ENCODE assay signal across 9 cellular contexts in the genomic region with DNA sequence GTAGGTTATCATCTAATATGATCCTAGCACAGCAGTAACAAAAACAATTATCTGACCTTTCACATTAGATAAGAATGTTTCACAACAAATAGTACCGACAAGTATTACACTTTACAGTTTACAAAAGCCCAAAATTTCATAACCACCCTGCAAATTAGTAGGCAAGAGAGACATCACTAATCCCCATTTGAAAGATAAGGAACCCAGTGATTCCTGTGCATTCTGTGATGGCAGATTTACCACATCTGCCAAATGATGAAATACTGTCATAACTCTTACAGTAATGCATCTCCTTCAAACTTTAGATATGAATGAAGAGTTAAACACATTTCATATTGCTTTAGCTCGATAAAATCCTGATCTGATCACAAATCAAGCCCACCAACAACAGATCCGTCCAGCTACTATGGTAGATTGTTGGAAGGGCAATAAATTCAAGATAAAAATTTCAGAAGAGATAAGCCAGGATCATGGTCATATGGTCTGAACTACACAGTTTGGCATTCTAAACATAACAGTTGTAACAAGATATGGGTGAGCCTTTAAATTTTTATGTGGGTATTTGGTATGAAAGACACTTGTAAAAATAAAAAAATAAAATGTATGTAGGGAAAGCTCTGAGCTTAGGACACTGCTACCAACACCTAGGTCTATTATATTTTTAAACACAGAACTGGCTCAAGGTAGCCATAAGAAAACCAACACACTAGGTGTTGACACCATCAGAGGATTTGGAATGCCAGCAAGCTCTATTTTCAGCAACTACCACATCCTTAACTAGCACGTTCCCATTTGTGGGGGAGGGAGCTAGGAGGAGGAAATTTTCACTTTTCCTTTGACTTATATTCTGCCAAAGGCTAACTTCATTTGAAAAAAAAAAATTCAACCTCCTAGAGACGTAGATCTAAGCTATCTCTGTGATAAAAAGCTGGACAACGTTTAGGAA. TPM values are rescaled to one million over a fixed set of nuclear protein-coding genes. Genes with fewer than 3 reads are reported as not detected.
A peak's percentile ranks its signal among the peaks of the same experiment; 100 is the strongest.
DNase-seq lines count a peak whose midpoint lies in the region; FAIRE-seq and TF ChIP-seq lines count a peak whose summit lies in the region.
"Had no signal": no experiment of that assay in that cellular context is flagged by ENCODE, and none has a peak within 500 bp of the region (broad histone marks: within the 10 kb centered on the region; RNA-seq: fewer than 3 reads in every experiment).

No MANE protein-coding gene starts in this region.

- H3K9me3 ChIP-seq in keratinocyte (ENCODE audit: control insufficient read depth, low read depth, low read length) (no peaks in the 10 kb centered on the region), thyroid gland (no peaks in the 10 kb centered on the region)

- H3K4me1 ChIP-seq in keratinocyte (ENCODE audit: control insufficient read depth, extremely low read depth, insufficient read depth, low read length) (peaks cover 19% of the 10 kb centered on the region), thyroid gland (peaks cover 78 to 90% of the 10 kb centered on the region in 2 donors)

- H3K9me1 ChIP-seq in keratinocyte (ENCODE audit: control insufficient read depth, extremely low read depth, insufficient read depth, low read length) = peaks cover 6% of the 10 kb centered on the region

- peaks cover 92% of the 10 kb centered on the region for H4K20me1 ChIP-seq in keratinocyte (ENCODE audit: control insufficient read depth, extremely low read depth, insufficient read depth, low read length)

- H3K9me3 Mint-ChIP-seq in activated CD4-positive, alpha-beta T cell treated with anti-CD3 and anti-CD28 coated beads, Interleukin-2, amount 10 ng/mL, durations not matched to agents 7 days and 5 days = no peaks in the 10 kb centered on the region
- no peaks in the 10 kb centered on the region for H3K9me3 Mint-ChIP-seq in activated naive CD8-positive, alpha-beta T cell (ENCODE audit: low read depth)

- DNase-seq in activated CD4-positive, alpha-beta T cell treated with anti-CD3 and anti-CD28 coated beads, Interleukin-2, amount 10 ng/mL, durations not matched to agents 7 days and 5 days = no peak
- no peak for DNase-seq in activated CD4-positive, alpha-beta T cell treated with anti-CD3 and anti-CD28 coated beads for 48 hours
- DNase-seq in keratinocyte (ENCODE audit: low read depth, low spot score) (no peak), thyroid gland (no peak), medulla oblongata (ENCODE audit: extremely low spot score) (no peak), UCSD-AML1 (lab: John Stamatoyannopoulos, UW; ENCODE audit: unreplicated experiment) (no peak), substantia nigra (lab: John Stamatoyannopoulos, UW) (no peak)
- DNase-seq: NCI-H510A treated with DMSO at 0.1 percent for 48 hours had no signal

- peaks cover 0 to 12% of the 10 kb centered on the region in 2 experiments for H3K36me3 ChIP-seq in keratinocyte (ENCODE audit: control insufficient read depth in 2 of 2, extremely low read depth in 1 of 2, insufficient read depth in 2 of 2, low read length in 2 of 2)
- H3K36me3 ChIP-seq in thyroid gland = no peaks in the 10 kb centered on the region

- H3K27me3 ChIP-seq in keratinocyte (ENCODE audit: control insufficient read depth, extremely low read depth, insufficient read depth, low read length) = no peaks in the 10 kb centered on the region
- no peaks in the 10 kb centered on the region for H3K27me3 ChIP-seq in thyroid gland

- no peak overlapping the region for H3K9ac ChIP-seq in keratinocyte (ENCODE audit: control insufficient read depth, extremely low read depth, insufficient read depth, low read length)

- H3K27ac ChIP-seq in keratinocyte (ENCODE audit: control insufficient read depth, insufficient read depth, low read length) = peak overlapping the region; percentile 46
- H3K27ac ChIP-seq in thyroid gland = peak overlapping the region in 2 of 3 donors; percentile 15 to 34
- H3K27ac ChIP-seq in substantia nigra (ENCODE audit: low read depth, low read length, poor library complexity, severe bottlenecking) = no peak overlapping the region

- peaks cover 52% of the 10 kb centered on the region for H3K4me1 Mint-ChIP-seq in activated CD4-positive, alpha-beta T cell treated with anti-CD3 and anti-CD28 coated beads, Interleukin-2, amount 10 ng/mL, durations not matched to agents 7 days and 5 days
- H3K4me1 Mint-ChIP-seq in activated naive CD8-positive, alpha-beta T cell (ENCODE audit: low read depth) = peaks cover 82% of the 10 kb centered on the region

- H3K27ac Mint-ChIP-seq in activated CD4-positive, alpha-beta T cell treated with anti-CD3 and anti-CD28 coated beads, Interleukin-2, amount 10 ng/mL, durations not matched to agents 7 days and 5 days = peak overlapping the region; percentile 60
- H3K27ac Mint-ChIP-seq in activated naive CD8-positive, alpha-beta T cell = peak overlapping the region; percentile 43

- no peak overlapping the region for H3K4me3 Mint-ChIP-seq in activated CD4-positive, alpha-beta T cell treated with anti-CD3 and anti-CD28 coated beads, Interleukin-2, amount 10 ng/mL, durations not matched to agents 7 days and 5 days
- H3K4me3 Mint-ChIP-seq in activated naive CD8-positive, alpha-beta T cell = peak overlapping the region; percentile 59

- H3K4me3 ChIP-seq in keratinocyte (ENCODE audit: control insufficient read depth in 2 of 3, extremely low read depth in 1 of 3, insufficient read depth in 2 of 3, low read depth in 1 of 3, low read length in 3 of 3) (no peak overlapping the region), thyroid gland (replicated peaks in 1 of 3) (no peak overlapping the region)

- no peak overlapping the region for H2AFZ ChIP-seq in keratinocyte (ENCODE audit: control insufficient read depth, low read length)

- FAIRE-seq in keratinocyte (lab: Jason Lieb, UNC) = peak; percentile 26

- CTCF ChIA-PET in activated CD4-positive, alpha-beta T cell treated with anti-CD3 and anti-CD28 coated beads, Interleukin-2, amount 10 ng/mL, durations not matched to agents 7 days and 5 days (lab: Charles Lee) = interaction anchor here (0.7 to 1.4 kb wide), 6 partner anchors 8 to 61 kb away, joined by 3 to 8 read pairs (median 4); a partner anchor contains a TSS

- no peak for TF ChIP-seq POLR2A in thyroid gland (IDR thresholded peaks at IDR 0.05)

- intact Hi-C loops in thyroid gland (cut with DNase I) = no loop called here

- dilution Hi-C loops in keratinocyte (cut with MboI; ENCODE audit: extremely low pct_ligation_motif_present, low sequenced_read_pairs) = no loop called here

- POLR2A ChIA-PET in activated CD4-positive, alpha-beta T cell treated with anti-CD3 and anti-CD28 coated beads, Interleukin-2, amount 10 ng/mL, durations not matched to agents 7 days and 5 days (lab: Charles Lee) = no interaction called here

- H3K4me2 ChIP-seq in keratinocyte (ENCODE audit: control insufficient read depth, extremely low read depth, insufficient read depth, low read depth, low read length) = peak overlapping the region; percentile 17

- H3K79me2 ChIP-seq in keratinocyte (ENCODE audit: control insufficient read depth, insufficient read depth, low read length) = peaks cover 100% of the 10 kb centered on the region

- WGBS in thyroid gland, 2 donors = 38 to 47% methylated on average over 6 of the region's 6 CpGs

- no peaks in the 10 kb centered on the region for H3K27me3 Mint-ChIP-seq in activated CD4-positive, alpha-beta T cell treated with anti-CD3 and anti-CD28 coated beads, Interleukin-2, amount 10 ng/mL, durations not matched to agents 7 days and 5 days
- no peaks in the 10 kb centered on the region for H3K27me3 Mint-ChIP-seq in activated naive CD8-positive, alpha-beta T cell

- TF ChIP-seq CTCF in keratinocyte (optimal IDR thresholded peaks at IDR 0.05 in 1 of 3, IDR thresholded peaks at IDR 0.05 in 1 of 3, conservative IDR thresholded peaks at IDR 0.05 in 1 of 3; ENCODE audit: extremely low read depth in 1 of 3, insufficient read depth in 2 of 3, low read length in 3 of 3) (no peak), thyroid gland (IDR thresholded peaks at IDR 0.05) (no peak)

- H3K36me3 Mint-ChIP-seq in activated CD4-positive, alpha-beta T cell treated with anti-CD3 and anti-CD28 coated beads, Interleukin-2, amount 10 ng/mL, durations not matched to agents 7 days and 5 days (ENCODE audit: low read depth) = peaks cover 14% of the 10 kb centered on the region
- H3K36me3 Mint-ChIP-seq in activated naive CD8-positive, alpha-beta T cell = peaks cover 7% of the 10 kb centered on the region

RNA-seq across cellular contexts. Expression of a gene that starts 9.3 kb away (rescaled TPM):
- total RNA-seq in activated CD4-positive, alpha-beta T cell treated with anti-CD3 and anti-CD28 coated beads, Interleukin-2, amount 10 ng/mL, durations not matched to agents 7 days and 5 days = 100 to 1,000 TPM; 340 to 435 TPM
- polyA plus RNA-seq in keratinocyte = 468 to 1,322 TPM (median 739 TPM) in 3 replicates
- 1,692 TPM for polyA plus RNA-seq in keratinocyte (2011; ENCODE audit: low read depth)
- polyA plus RNA-seq in keratinocyte (2011; cell fraction: cytosol; rRNA removed) = 729 and 842 TPM in 2 replicates
- polyA plus RNA-seq in keratinocyte (2011; cell fraction: nucleus; rRNA removed) = 360 and 563 TPM in 2 replicates
- 665 and 1,046 TPM in 2 replicates for polyA plus RNA-seq in keratinocyte (2012; ENCODE audit: low replicate concordance)
- polyA minus RNA-seq in keratinocyte = 144 to 656 TPM (median 449 TPM) in 3 replicates
- 1,051 TPM for polyA minus RNA-seq in keratinocyte (2011; cell fraction: cytosol; rRNA and poly(A)+ RNA removed)
- polyA minus RNA-seq in keratinocyte (2011; cell fraction: nucleus; rRNA and poly(A)+ RNA removed) = 134 and 185 TPM in 2 replicates
- 1,000 to 10,000 TPM in 1 of 4 donors, 100 to 1,000 TPM in 3; 553 to 1,135 (median 724) TPM for total RNA-seq in thyroid gland
